Comparison of ENCODE assay signal across 8 cellular contexts in genomic region chr22:23322497-23323080, GRCh38.
A peak's percentile ranks its signal among the peaks of the same experiment; 100 is the strongest.
DNase-seq lines count a peak whose midpoint lies in the region; ATAC-seq and TF ChIP-seq lines count a peak whose summit lies in the region.
"Not testable (repeated sequence)": the region's sequence is repeated elsewhere in the genome, so short reads cannot be mapped to it uniquely, and the experiment has no call there.

No MANE protein-coding gene starts in this region.

- DNase-seq in BE2C; Panc1 (ENCODE audit: low read depth, low spot score); retinal pigment epithelial cell (ENCODE audit: low read depth): not testable (repeated sequence)
- DNase-seq in H7 (peak; percentile 37), WERI-Rb-1 (peak; percentile 15), endodermal cell (peak; percentile 77)

- not testable (repeated sequence) for H3K36me3 Mint-ChIP-seq in endodermal cell (ENCODE audit: low read depth)

- not testable (repeated sequence) for H2AFZ ChIP-seq in Loucy (ENCODE audit: low read length)

- H3K4me3 ChIP-seq in BE2C (ENCODE audit: low read depth, low read length); H7 (ENCODE audit: insufficient read depth, low read depth, low read length); Loucy (ENCODE audit: low read length, poor library complexity, severe bottlenecking); Panc1 (ENCODE audit: low read depth in 2 of 2, low read length in 2 of 2); WERI-Rb-1 (ENCODE audit: low read depth, low read length); endodermal cell (ENCODE audit: low read length); liver (ENCODE audit: low read depth in 1 of 3, low read length in 3 of 3); retinal pigment epithelial cell (ENCODE audit: low read length): not testable (repeated sequence)

- not testable (repeated sequence) for H3K4me1 ChIP-seq in BE2C; Loucy (ENCODE audit: insufficient read depth, low read length, poor library complexity, severe bottlenecking); Panc1 (ENCODE audit: control insufficient read depth, insufficient read depth, low read length); endodermal cell (ENCODE audit: control insufficient read depth, insufficient read depth, low read length); liver (ENCODE audit: control insufficient read depth in 4 of 4, insufficient read depth in 4 of 4, low read length in 3 of 4)

- in situ Hi-C loops in Panc1 (cut with HindIII; ENCODE audit: low pct_unique_long_range_greater_than_20kb, low sequenced_read_pairs): not testable (repeated sequence)

- H3K9me3 Mint-ChIP-seq in endodermal cell: not testable (repeated sequence)

- peak; percentile 31 to 64 for TF ChIP-seq RAD21 in liver (IDR thresholded peaks at IDR 0.05)

- H3K4me2 ChIP-seq in Loucy (ENCODE audit: low read depth, low read length, poor library complexity, severe bottlenecking): not testable (repeated sequence)

- WGBS in endodermal cell (ENCODE audit: insufficient coverage in 1 of 2, insufficient read length in 1 of 2), 2 experiments: 82 to 90% methylated on average over 10 to 19 of the region's 19 CpGs
- 71% methylated on average over 19 of the region's 19 CpGs for WGBS in liver

- H3K4me1 Mint-ChIP-seq in endodermal cell: not testable (repeated sequence)

- intact Hi-C loops in Panc1 (cut with micrococcal nuclease; ENCODE audit: unreplicated experiment): loop anchor here (5.0 kb wide), 1 partner anchor 65 kb away; no protein-coding TSS in a partner anchor

- H3K79me2 ChIP-seq in Loucy (ENCODE audit: insufficient read depth, low read length): not testable (repeated sequence)

- TF ChIP-seq CTCF in BE2C (IDR thresholded peaks at IDR 0.05; ENCODE audit: low read depth, low read length) (peak; percentile 38), Loucy (conservative IDR thresholded peaks at IDR 0.05; ENCODE audit: low read length) (peak; percentile 36), Panc1 (IDR thresholded peaks at IDR 0.05) (peak; percentile 27), endodermal cell (conservative IDR thresholded peaks at IDR 0.05) (peak; percentile 71), liver (IDR thresholded peaks at IDR 0.05; ENCODE audit: low read depth, low read length, missing input control) (peak; percentile 6), retinal pigment epithelial cell (conservative IDR thresholded peaks at IDR 0.05; ENCODE audit: low read depth, low read length) (peak; percentile 16)
- not testable (repeated sequence) for TF ChIP-seq CTCF in WERI-Rb-1 (IDR thresholded peaks at IDR 0.05; ENCODE audit: low read depth, low read length)

- POLR2A ChIA-PET in Panc1 (lab: Charles Lee): not testable (repeated sequence)

- H3K27me3 ChIP-seq in BE2C; H7 (ENCODE audit: control insufficient read depth, insufficient read depth, low read length); Loucy (ENCODE audit: insufficient read depth, low read length, poor library complexity, severe bottlenecking); Panc1 (ENCODE audit: control insufficient read depth, insufficient read depth, low read length); WERI-Rb-1 (ENCODE audit: insufficient read depth, low read depth, severe bottlenecking); endodermal cell (ENCODE audit: control insufficient read depth, insufficient read depth, low read length, poor library complexity, severe bottlenecking); liver (ENCODE audit: control insufficient read depth in 4 of 4, insufficient read depth in 4 of 4, low read length in 3 of 4): not testable (repeated sequence)

- H3K9me2 ChIP-seq in Loucy (replicated peaks; ENCODE audit: low read depth, low read length): not testable (repeated sequence)

- H3K27ac ChIP-seq in Panc1 (ENCODE audit: low read length); WERI-Rb-1; endodermal cell (ENCODE audit: low read depth, low read length); liver (ENCODE audit: low read depth in 1 of 2, low read length in 2 of 2): not testable (repeated sequence)

- not testable (repeated sequence) for H3K27me3 Mint-ChIP-seq in endodermal cell (ENCODE audit: insufficient read depth)

- CTCF ChIA-PET in Panc1 (lab: Charles Lee): interaction anchor here (1.1 kb wide), 1 partner anchor 63 kb away, joined by 3 read pairs; no protein-coding TSS in a partner anchor

- H3K9me3 ChIP-seq in BE2C; Loucy (ENCODE audit: insufficient read depth, low read depth, low read length); Panc1 (ENCODE audit: control insufficient read depth, insufficient read depth, low read depth, low read length); WERI-Rb-1 (ENCODE audit: severe bottlenecking); endodermal cell (ENCODE audit: control insufficient read depth, low read length); liver (ENCODE audit: control insufficient read depth in 4 of 4, low read length in 3 of 4): not testable (repeated sequence)

- H3K9ac ChIP-seq in Loucy (ENCODE audit: low read depth, low read length, poor library complexity, severe bottlenecking); endodermal cell (ENCODE audit: extremely low read depth, low read length, poor library complexity, severe bottlenecking); liver (ENCODE audit: low read depth in 1 of 2, low read length in 2 of 2): not testable (repeated sequence)

- ATAC-seq in Panc1: not testable (repeated sequence)

- H4K20me1 ChIP-seq in Loucy (ENCODE audit: insufficient read depth, low read length, poor library complexity, severe bottlenecking): not testable (repeated sequence)

- not testable (repeated sequence) for H3K4me3 Mint-ChIP-seq in endodermal cell

- H3K36me3 ChIP-seq in BE2C; H7 (replicated peaks; ENCODE audit: control insufficient read depth, insufficient read depth, low read length); Loucy (ENCODE audit: insufficient read depth, low read length); Panc1 (ENCODE audit: control insufficient read depth, insufficient read depth, low read length); WERI-Rb-1; endodermal cell (ENCODE audit: control insufficient read depth, insufficient read depth, low read length); liver (ENCODE audit: control insufficient read depth in 4 of 4, insufficient read depth in 3 of 4, low read depth in 1 of 4, low read length in 3 of 4): not testable (repeated sequence)

- H3F3A ChIP-seq in Loucy (ENCODE audit: low read depth): not testable (repeated sequence)

- BruUV-seq in Panc1 (replicated peaks; lab: Mats Ljungman, UMichigan): not testable (repeated sequence)

- not testable (repeated sequence) for H3K27ac Mint-ChIP-seq in endodermal cell

TF ChIP-seq in liver, 16 proteins besides CTCF, POLR2A, EP300 and RAD21:
- TF ChIP-seq HNF4A (conservative IDR thresholded peaks at IDR 0.05) (peak; percentile 9 to 66), RXRA (IDR thresholded peaks at IDR 0.05) (peak in 1 of 2 donors; percentile 12)
